In the genomic region with DNA sequence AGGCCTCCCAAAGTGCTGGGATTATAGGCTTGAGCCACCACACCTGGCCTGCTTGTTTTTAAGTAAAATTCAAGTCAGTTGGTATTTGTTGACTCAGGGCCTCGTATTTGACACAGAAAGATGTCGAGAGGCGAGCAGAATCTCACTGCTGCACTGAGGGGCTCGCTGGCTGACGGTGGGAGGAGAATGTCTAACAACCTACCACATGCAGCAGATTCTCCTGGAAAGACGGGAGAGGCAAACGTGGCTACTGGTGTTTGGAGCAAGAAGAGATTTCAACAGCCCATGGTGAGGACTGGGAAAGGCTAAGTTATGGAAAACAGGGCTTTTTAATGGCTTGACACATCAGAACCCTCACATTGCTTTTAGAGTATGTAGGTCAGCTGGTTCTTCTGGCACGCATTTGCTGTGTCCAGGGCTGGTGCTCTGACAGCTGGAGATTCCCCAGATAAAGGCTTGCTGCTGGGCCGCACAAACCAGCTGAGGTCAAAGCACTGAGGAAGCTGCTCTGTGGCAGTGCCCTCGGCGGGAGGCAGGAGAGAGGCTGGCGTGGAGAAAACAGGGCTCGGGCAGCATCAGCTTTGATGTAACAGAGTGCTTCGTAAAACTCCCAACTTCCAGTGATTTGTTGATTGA, we compare ENCODE assay signal across 13 cellular contexts.
DNase-seq lines count a peak whose midpoint lies in the region; ATAC-seq and TF ChIP-seq lines count a peak whose summit lies in the region.
"Had no signal": no experiment of that assay in that cellular context is flagged by ENCODE, and none has a peak within 500 bp of the region (broad histone marks: within the 10 kb centered on the region; RNA-seq: fewer than 3 reads in every experiment).

No MANE protein-coding gene starts in this region.

- H3K9me3 ChIP-seq in prostate gland = no peaks in the 10 kb centered on the region

- 60% methylated on average over 14 of the region's 14 CpGs for WGBS in prostate gland

- peaks cover 3% of the 10 kb centered on the region for H3K4me1 ChIP-seq in prostate gland (replicated peaks)

- H3K36me3 ChIP-seq in prostate gland = no peaks in the 10 kb centered on the region

- ATAC-seq in GM18519 (IDR thresholded peaks at IDR 0.05; ENCODE audit: low FRiP score, unreplicated experiment) = no peak

- no peak overlapping the region for H3K4me3 ChIP-seq in prostate gland

- intact Hi-C loops in prostate gland (cut with DNase I) = loop anchor here (5.0 kb wide), 1 partner anchor 149 kb away; no protein-coding TSS in a partner anchor

- H3K27me3 ChIP-seq in prostate gland (replicated peaks; ENCODE audit: insufficient read depth) = no peaks in the 10 kb centered on the region

- TF ChIP-seq CTCF in VCaP (conservative IDR thresholded peaks at IDR 0.05) = no peak
- no peak for TF ChIP-seq CTCF in prostate gland (IDR thresholded peaks at IDR 0.05)
- TF ChIP-seq CTCF in GM10266 (IDR thresholded peaks at IDR 0.05; ENCODE audit: control insufficient read depth, insufficient read depth, low read depth, missing control alignments) = no peak

- no peak for TF ChIP-seq POLR2A in prostate gland (IDR thresholded peaks at IDR 0.05)

- DNase-seq in ELF-1 (ENCODE audit: low read depth, low spot score) (peak; percentile 81), iPS-NIHi7 (ENCODE audit: extremely low spot score) (peak; percentile 10), prostate gland (ENCODE audit: low spot score) (peak; percentile 4), GM10266 (ENCODE audit: extremely low spot score) (no peak), NCI-H524 treated with DMSO at 0.1 percent for 48 hours (lab: John Stamatoyannopoulos, UW) (no peak)
- no peak for DNase-seq in effector CD8-positive, alpha-beta T cell (lab: John Stamatoyannopoulos, UW)
- DNase-seq: activated CD4-positive, alpha-beta memory T cell treated with anti-CD3 and anti-CD28 coated beads for 36 hours; activated naive CD4-positive, alpha-beta T cell treated with anti-CD3 and anti-CD28 coated beads, Interleukin-2, amount 50 U/mL, for 16 hours; MM.1S; NCI-H345; stimulated activated CD4-positive, alpha-beta T cell treated with anti-CD3 and anti-CD28 coated beads, Interleukin-2, amount 100 ng/mL, for 24 hours had no signal

- H3K27ac ChIP-seq in VCaP (peak overlapping the region; percentile 85), prostate gland (peak overlapping the region; percentile 46 to 47)

Comparison
In these comparisons a context has a peak if more than half of its experiments do, and no peak if none do; other contexts are left out.
1. DNase-seq: peak in ELF-1 (single experiment), iPS-NIHi7 (single experiment) and prostate gland (single experiment); none in GM10266 (single experiment), NCI-H524 treated with DMSO at 0.1 percent for 48 hours (single experiment) and effector CD8-positive, alpha-beta T cell (single experiment).